Comparison of ENCODE assay signal across 21 cellular contexts in the genomic region with DNA sequence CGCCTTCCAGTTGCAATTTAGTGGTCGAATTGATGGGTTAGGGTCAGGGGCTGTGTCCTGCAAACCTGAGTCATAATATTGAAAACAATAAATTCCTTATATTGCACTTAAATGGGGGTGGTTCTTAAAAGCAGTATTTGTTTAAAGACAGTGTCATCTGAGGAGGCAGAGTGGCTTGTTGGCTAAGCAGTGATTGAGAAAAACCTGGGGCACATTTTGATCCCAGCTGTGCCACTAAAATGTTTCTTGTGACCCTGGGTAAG.
"Had no signal": no experiment of that assay in that cellular context is flagged by ENCODE, and none has a peak within 500 bp of the region (broad histone marks: within the 10 kb centered on the region; RNA-seq: fewer than 3 reads in every experiment).

No MANE protein-coding gene starts in this region.

- H3K36me3 ChIP-seq: right atrium auricular region, sigmoid colon, stomach had no signal

- DNase-seq: effector CD4-positive, alpha-beta T cell; erythroblast; foreskin melanocyte; heart left ventricle; hippocampal formation; mammary epithelial cell; naive thymus-derived CD4-positive, alpha-beta T cell; posterior cingulate gyrus; sigmoid colon; stimulated activated CD4-positive, alpha-beta T cell treated with anti-CD3 and anti-CD28 coated beads, Interleukin-2, amount 100 ng/mL, for 24 hours; stimulated activated CD4-positive, alpha-beta T cell treated with anti-CD3 and anti-CD28 coated beads, Interleukin-4, amount 100 ng/mL, for 4 hours; stimulated activated naive B cell treated with anti-CD40 and anti-IgM and Interleukin-4, amounts not matched to agents 10 μg/mL and 1 μg/mL and 100 μg/mL, for 72 hours; stomach; substantia nigra; trophoblast cell had no signal

- H3K27ac ChIP-seq: coronary artery, right atrium auricular region, sigmoid colon, stomach, thoracic aorta had no signal

- H3K27me3 ChIP-seq: heart left ventricle, right atrium auricular region, sigmoid colon, stomach had no signal

- H3K9me3 Mint-ChIP-seq: endodermal cell; naive thymus-derived CD4-positive, alpha-beta T cell; stimulated activated naive B cell treated with anti-CD40 and anti-IgM and Interleukin-4, amounts not matched to agents 10 μg/mL and 1 μg/mL and 100 μg/mL, for 72 hours had no signal

- H3K4me3 Mint-ChIP-seq: endodermal cell; naive thymus-derived CD4-positive, alpha-beta T cell; stimulated activated naive B cell treated with anti-CD40 and anti-IgM and Interleukin-4, amounts not matched to agents 10 μg/mL and 1 μg/mL and 100 μg/mL, for 72 hours had no signal

- H3K4me3 ChIP-seq: coronary artery, heart left ventricle, right atrium auricular region, sigmoid colon, skin epidermis, stomach, thoracic aorta had no signal

- ATAC-seq: left lobe of liver; naive thymus-derived CD4-positive, alpha-beta T cell; stimulated activated naive B cell treated with anti-CD40 and anti-IgM and Interleukin-4, amounts not matched to agents 10 μg/mL and 1 μg/mL and 100 μg/mL, for 72 hours had no signal

- H3K9me3 ChIP-seq: heart left ventricle, right atrium auricular region, sigmoid colon, stomach, thoracic aorta had no signal

- H3K27ac Mint-ChIP-seq: endodermal cell; stimulated activated naive B cell treated with anti-CD40 and anti-IgM and Interleukin-4, amounts not matched to agents 10 μg/mL and 1 μg/mL and 100 μg/mL, for 72 hours had no signal

- H3K27me3 Mint-ChIP-seq: naive thymus-derived CD4-positive, alpha-beta T cell; stimulated activated naive B cell treated with anti-CD40 and anti-IgM and Interleukin-4, amounts not matched to agents 10 μg/mL and 1 μg/mL and 100 μg/mL, for 72 hours had no signal
